In genomic region chr11:118438314-118438931, GRCh38 we compare ENCODE assay signal across 8 cellular contexts. TPM values are rescaled to one million over a fixed set of nuclear protein-coding genes. Genes with fewer than 3 reads are reported as not detected.
DNase-seq lines count a peak whose midpoint lies in the region; ATAC-seq and TF ChIP-seq lines count a peak whose summit lies in the region.

No MANE protein-coding gene starts in this region.

- no peaks in the 10 kb centered on the region for H3K9me3 ChIP-seq in lung (ENCODE audit: control insufficient read depth in 2 of 2, insufficient read depth in 1 of 2, low read length in 1 of 2)

- peak overlapping the region; percentile 84 for H3K4me3 Mint-ChIP-seq in dendritic cell treated with granulocyte-macrophage colony-stimulating factor and Interleukin-4, amounts not matched to agents 40 ng/mL and 50 ng/mL, for 4 days

- WGBS in lung, 2 donors: 0 to 1% methylated on average over 14 of the region's 14 CpGs

- H3K27me3 ChIP-seq in lung (ENCODE audit: control insufficient read depth, insufficient read depth): no peaks in the 10 kb centered on the region

- ATAC-seq in lung (ENCODE audit: insufficient read depth, low FRiP score): no peak

- H3K27ac Mint-ChIP-seq in dendritic cell treated with granulocyte-macrophage colony-stimulating factor and Interleukin-4, amounts not matched to agents 40 ng/mL and 50 ng/mL, for 4 days: peak overlapping the region; percentile 74

- H3K36me3 ChIP-seq in lung (ENCODE audit: control insufficient read depth in 2 of 2, insufficient read depth in 2 of 2, low read length in 2 of 2): no peaks in the 10 kb centered on the region

- TF ChIP-seq CTCF in lung (IDR thresholded peaks at IDR 0.05; ENCODE audit: control extremely low read depth, extremely low read depth): no peak

- no peaks in the 10 kb centered on the region for H3K9me3 Mint-ChIP-seq in dendritic cell treated with granulocyte-macrophage colony-stimulating factor and Interleukin-4, amounts not matched to agents 40 ng/mL and 50 ng/mL, for 4 days

- intact Hi-C loops in dendritic cell treated with granulocyte-macrophage colony-stimulating factor and Interleukin-4, amounts not matched to agents 40 ng/mL and 50 ng/mL, for 4 days (cut with micrococcal nuclease): loop anchor here (10.0 kb wide), 1 partner anchor 46 kb away; no protein-coding TSS in a partner anchor

- peaks cover 75% of the 10 kb centered on the region for H3K4me1 Mint-ChIP-seq in dendritic cell treated with granulocyte-macrophage colony-stimulating factor and Interleukin-4, amounts not matched to agents 40 ng/mL and 50 ng/mL, for 4 days (ENCODE audit: low read depth)

- H3K4me3 ChIP-seq in lung: peak overlapping the region; percentile 89

- H3K27ac ChIP-seq in lung (ENCODE audit: low read depth in 1 of 2, low read length in 1 of 2): peak overlapping the region in 1 of 2 donors; percentile 75

- H3K36me3 Mint-ChIP-seq in dendritic cell treated with granulocyte-macrophage colony-stimulating factor and Interleukin-4, amounts not matched to agents 40 ng/mL and 50 ng/mL, for 4 days (ENCODE audit: low read depth): peaks cover 19% of the 10 kb centered on the region

- DNase-seq in NK-92 treated with Interleukin-12 subunit alpha and Interleukin-12 subunit beta, amount 100 ng/mL, for 24 hours (lab: John Stamatoyannopoulos, UW): peak; percentile 17
- DNase-seq in NK-92 (lab: John Stamatoyannopoulos, UW; ENCODE audit: unreplicated experiment): no peak
- DNase-seq in NAMALWA (ENCODE audit: low spot score): peak; percentile 72
- DNase-seq in activated CD4-positive, alpha-beta T cell treated with anti-CD3 and anti-CD28 coated beads for 48 hours: peak; percentile 59
- peak; percentile 37 for DNase-seq in lung (ENCODE audit: low spot score)
- peak; percentile 13 to 34 (median 33) for DNase-seq in stimulated activated CD4-positive, alpha-beta T cell treated with anti-CD3 and anti-CD28 coated beads, TNF-alpha, amount 100 ng/mL, for 24 hours (ENCODE audit: low read depth in 3 of 3)
- no peak for DNase-seq in NCI-H1930 (lab: John Stamatoyannopoulos, UW)

- peaks cover 12% of the 10 kb centered on the region for H3K27me3 Mint-ChIP-seq in dendritic cell treated with granulocyte-macrophage colony-stimulating factor and Interleukin-4, amounts not matched to agents 40 ng/mL and 50 ng/mL, for 4 days

- peaks cover 11 to 17% of the 10 kb centered on the region in 2 donors for H3K4me1 ChIP-seq in lung (ENCODE audit: control insufficient read depth in 2 of 2, insufficient read depth in 2 of 2, low read length in 2 of 2)

RNA-seq across cellular contexts. Expression of gene KMT2A, which starts 2.1 kb away (rescaled TPM):
- total RNA-seq in lung: 100 to 1,000 TPM in 1 of 2 donors, 10 to 100 TPM in 1; 44.5 to 127 TPM
- polyA plus RNA-seq in lung: 1 to 10 TPM; 7.7 to 9.5 TPM

RNA-seq across cellular contexts. Expression of gene ATP5MG, which starts 37.0 kb away (rescaled TPM):
- 100 to 1,000 TPM in 1 of 2 donors, 10 to 100 TPM in 1; 50.4 to 143 TPM for total RNA-seq in lung
- polyA plus RNA-seq in lung: 100 to 1,000 TPM in 1 of 2 donors, 10 to 100 TPM in 1; 96.7 to 367 TPM

Comparison
In these comparisons a context has a peak if more than half of its experiments do, and no peak if none do; other contexts are left out.
1. DNase-seq: peak in NK-92 treated with Interleukin-12 subunit alpha and Interleukin-12 subunit beta, amount 100 ng/mL, for 24 hours (single experiment), NAMALWA (single experiment), activated CD4-positive, alpha-beta T cell treated with anti-CD3 and anti-CD28 coated beads for 48 hours (single experiment), lung (single experiment) and stimulated activated CD4-positive, alpha-beta T cell treated with anti-CD3 and anti-CD28 coated beads, TNF-alpha, amount 100 ng/mL, for 24 hours (3 of 3); none in NK-92 (single experiment) and NCI-H1930 (0 of 2).